ENCODE assay signal across 29 cellular contexts in genomic region chr14:103288076-103288766, GRCh38.
"Had no signal": no experiment of that assay in that cellular context is flagged by ENCODE, and none has a peak within 500 bp of the region (broad histone marks: within the 10 kb centered on the region; RNA-seq: fewer than 3 reads in every experiment).

No MANE protein-coding gene starts in this region.

- H3K9me3 ChIP-seq: MG63, Peyer's patch had no signal

- H3K4me1 ChIP-seq: Peyer's patch had no signal

- DNase-seq: activated CD4-positive, alpha-beta T cell treated with anti-CD3 and anti-CD28 coated beads, Interleukin-2, amount 10 ng/mL, durations not matched to agents 24 days and 14 days; activated CD4-positive, alpha-beta T cell treated with anti-CD3 and anti-CD28 coated beads, Interleukin-2, amount 50 U/mL, for 4 hours; activated CD8-positive, alpha-beta T cell treated with anti-CD3 and anti-CD28 coated beads for 36 hours; activated effector memory CD4-positive, alpha-beta T cell treated with anti-CD3 and anti-CD28 coated beads, Interleukin-2, amount 50 U/mL, for 16 hours; activated naive CD4-positive, alpha-beta T cell; activated naive CD4-positive, alpha-beta T cell treated with anti-CD3 and anti-CD28 coated beads, Interleukin-2, amount 50 U/mL, for 16 hours; activated naive CD8-positive, alpha-beta T cell treated with anti-CD3 and anti-CD28 coated beads for 36 hours; activated T-cell treated with anti-CD3 and anti-CD28 coated beads, Interleukin-2, amount 50 U/mL, for 1 hour; activated T-cell treated with anti-CD3 and anti-CD28 coated beads, Interleukin-2, amount 50 U/mL, for 72 hours; amniotic stem cell; aorta; brain microvascular endothelial cell; central memory CD4-positive, alpha-beta T cell; Kasumi-1; MG63; NCI-H1048; NCI-H1436 treated with DMSO at 0.1 percent for 48 hours; NCI-H1694 treated with DMSO at 0.1 percent for 48 hours; NCI-H2029; NCI-H345; NCI-H526; NCI-H748 treated with DMSO at 0.1 percent for 48 hours; NK-92 treated with Interleukin-12 subunit alpha and Interleukin-12 subunit beta, amount 100 ng/mL, for 24 hours; PC-3; RPMI8226 had no signal

- H3K36me3 ChIP-seq: brain microvascular endothelial cell, MG63, Peyer's patch had no signal

- H3K27ac ChIP-seq: brain microvascular endothelial cell, Peyer's patch had no signal

- H3K4me1 Mint-ChIP-seq: activated CD4-positive, alpha-beta T cell treated with anti-CD3 and anti-CD28 coated beads, Interleukin-2, amount 10 ng/mL, durations not matched to agents 24 days and 14 days; activated naive CD8-positive, alpha-beta T cell treated with anti-CD3 and anti-CD28 coated beads for 36 hours had no signal

- ATAC-seq: activated CD8-positive, alpha-beta T cell treated with anti-CD3 and anti-CD28 coated beads for 36 hours; activated T-cell treated with anti-CD3 and anti-CD28 coated beads, Interleukin-2, amount 50 U/mL, for 72 hours; activated T-helper 17 cell treated with anti-CD3 and anti-CD28 coated beads, Interleukin-2, amount 50 U/mL, for 72 hours; PC-3 had no signal

- H3K27me3 ChIP-seq: MG63, Peyer's patch had no signal

- H3K4me3 Mint-ChIP-seq: activated CD4-positive, alpha-beta T cell treated with anti-CD3 and anti-CD28 coated beads, Interleukin-2, amount 10 ng/mL, durations not matched to agents 24 days and 14 days; activated CD8-positive, alpha-beta T cell treated with anti-CD3 and anti-CD28 coated beads for 36 hours; activated naive CD8-positive, alpha-beta T cell treated with anti-CD3 and anti-CD28 coated beads for 36 hours; activated T-cell treated with anti-CD3 and anti-CD28 coated beads, Interleukin-2, amount 50 U/mL, for 72 hours; activated T-helper 17 cell treated with anti-CD3 and anti-CD28 coated beads, Interleukin-2, amount 50 U/mL, for 72 hours; T-helper 1 cell treated with Interleukin-12 subunit alpha and Interleukin-12 subunit beta and Interleukin-4 antibody, amounts not matched to agents 30 μg/mL and 1 μg/mL, for 36 hours; T-helper 2 cell treated with Interferon-gamma antibody and Interleukin-4, amounts not matched to agents 5 μg/mL and 100 μg/mL, for 36 hours had no signal

- H3K27ac Mint-ChIP-seq: activated CD4-positive, alpha-beta T cell treated with anti-CD3 and anti-CD28 coated beads, Interleukin-2, amount 10 ng/mL, durations not matched to agents 24 days and 14 days; activated CD8-positive, alpha-beta T cell treated with anti-CD3 and anti-CD28 coated beads for 36 hours; activated naive CD8-positive, alpha-beta T cell treated with anti-CD3 and anti-CD28 coated beads for 36 hours; activated T-cell treated with anti-CD3 and anti-CD28 coated beads, Interleukin-2, amount 50 U/mL, for 72 hours; activated T-helper 17 cell treated with anti-CD3 and anti-CD28 coated beads, Interleukin-2, amount 50 U/mL, for 72 hours; T-helper 1 cell treated with Interleukin-12 subunit alpha and Interleukin-12 subunit beta and Interleukin-4 antibody, amounts not matched to agents 30 μg/mL and 1 μg/mL, for 36 hours; T-helper 2 cell treated with Interferon-gamma antibody and Interleukin-4, amounts not matched to agents 5 μg/mL and 100 μg/mL, for 36 hours had no signal

- H3K4me3 ChIP-seq: MG63, Peyer's patch had no signal

- H3K36me3 Mint-ChIP-seq: activated naive CD8-positive, alpha-beta T cell treated with anti-CD3 and anti-CD28 coated beads for 36 hours had no signal

- H3K9me3 Mint-ChIP-seq: activated CD4-positive, alpha-beta T cell treated with anti-CD3 and anti-CD28 coated beads, Interleukin-2, amount 10 ng/mL, durations not matched to agents 24 days and 14 days; activated CD8-positive, alpha-beta T cell treated with anti-CD3 and anti-CD28 coated beads for 36 hours; activated naive CD8-positive, alpha-beta T cell treated with anti-CD3 and anti-CD28 coated beads for 36 hours; activated T-cell treated with anti-CD3 and anti-CD28 coated beads, Interleukin-2, amount 50 U/mL, for 72 hours; activated T-helper 17 cell treated with anti-CD3 and anti-CD28 coated beads, Interleukin-2, amount 50 U/mL, for 72 hours; T-helper 1 cell treated with Interleukin-12 subunit alpha and Interleukin-12 subunit beta and Interleukin-4 antibody, amounts not matched to agents 30 μg/mL and 1 μg/mL, for 36 hours; T-helper 2 cell treated with Interferon-gamma antibody and Interleukin-4, amounts not matched to agents 5 μg/mL and 100 μg/mL, for 36 hours had no signal
